ENCODE assay signal across 12 cellular contexts in genomic region chr13:113741101-113741731, GRCh38. TPM values are rescaled to one million over a fixed set of nuclear protein-coding genes. Genes with fewer than 3 reads are reported as not detected.
DNase-seq lines count a peak whose midpoint lies in the region; ATAC-seq and TF ChIP-seq lines count a peak whose summit lies in the region.
"Had no signal": no experiment of that assay in that cellular context is flagged by ENCODE, and none has a peak within 500 bp of the region (broad histone marks: within the 10 kb centered on the region; RNA-seq: fewer than 3 reads in every experiment).

No MANE protein-coding gene starts in this region.

- in situ Hi-C loops in astrocyte of the spinal cord (cut with HindIII; ENCODE audit: low sequenced_read_pairs): no loop called here

- TF ChIP-seq CTCF in astrocyte of the spinal cord (IDR thresholded peaks at IDR 0.05; ENCODE audit: low read depth, low read length): no peak

- H3K9me3 ChIP-seq in BLaER1: no peaks in the 10 kb centered on the region
- H3K9me3 ChIP-seq: BE2C, sigmoid colon had no signal

- H3K4me1 ChIP-seq in BLaER1: peaks cover 74% of the 10 kb centered on the region

- H3K9ac ChIP-seq in BLaER1: no peak overlapping the region

- peaks cover 30% of the 10 kb centered on the region for H4K20me1 ChIP-seq in BLaER1

- peak; percentile 77 for DNase-seq in GDM1 (lab: John Stamatoyannopoulos, UW)
- peak; percentile 50 for DNase-seq in RPMI7951 (ENCODE audit: low read depth)
- DNase-seq in astrocyte of the spinal cord (ENCODE audit: low read depth, low spot score): peak; percentile 16
- DNase-seq in NCI-H146 (lab: John Stamatoyannopoulos, UW): no peak
- no peak for DNase-seq in nucleus accumbens (lab: John Stamatoyannopoulos, UW)
- DNase-seq: GOT3, sigmoid colon had no signal

- no peak overlapping the region for H3K27ac ChIP-seq in BLaER1
- H3K27ac ChIP-seq: epithelial cell of prostate, sigmoid colon had no signal

- ATAC-seq in HG03280 (IDR thresholded peaks at IDR 0.05; ENCODE audit: unreplicated experiment) (no peak), GM19328 (IDR thresholded peaks at IDR 0.05; ENCODE audit: unreplicated experiment) (no peak)

- H3K36me3 ChIP-seq in BLaER1: no peaks in the 10 kb centered on the region
- H3K36me3 ChIP-seq: BE2C, sigmoid colon had no signal

- H3K27me3 ChIP-seq in BLaER1: peaks cover 32% of the 10 kb centered on the region
- H3K27me3 ChIP-seq: BE2C had no signal

- peak overlapping the region; percentile 86 for H3K4me2 ChIP-seq in BLaER1

- peak overlapping the region; percentile 34 for H3K4me3 ChIP-seq in BLaER1
- H3K4me3 ChIP-seq in astrocyte of the spinal cord (ENCODE audit: low read depth, low read length): no peak overlapping the region
- H3K4me3 ChIP-seq: sigmoid colon had no signal

RNA-seq across cellular contexts. Expression of gene TMEM255B, which starts 17.8 kb away (rescaled TPM):
- total RNA-seq in RPMI7951 (2014; rRNA removed; shearing (Covaris generic)): 0.60 and 0.78 TPM in 2 replicates

Comparison
In these comparisons a context has a peak if more than half of its experiments do, and no peak if none do; other contexts are left out.
1. DNase-seq: peak in GDM1 (single experiment), RPMI7951 (single experiment) and astrocyte of the spinal cord (single experiment); none in NCI-H146 (single experiment) and nucleus accumbens (0 of 56).